1 cellular context compared by ENCODE assay signal in genomic region chr19:56119585-56119978, GRCh38.
TF ChIP-seq lines count a peak whose summit lies in the region.

No MANE protein-coding gene starts in this region.

TF ChIP-seq in SK-N-SH treated with all-trans-retinoic acid at 6 μM for 48 hours, 23 proteins besides CTCF, POLR2A, EP300 and RAD21 (continued from another document):
- TF ChIP-seq PATZ1 (CRISPR knock-in tag; IDR thresholded peaks at IDR 0.05; ENCODE audit: borderline replicate concordance) (no peak), CREB5 (CRISPR knock-in tag; IDR thresholded peaks at IDR 0.05; ENCODE audit: low read depth) (no peak)
